ENCODE assay signal across 19 cellular contexts in the genomic region with DNA sequence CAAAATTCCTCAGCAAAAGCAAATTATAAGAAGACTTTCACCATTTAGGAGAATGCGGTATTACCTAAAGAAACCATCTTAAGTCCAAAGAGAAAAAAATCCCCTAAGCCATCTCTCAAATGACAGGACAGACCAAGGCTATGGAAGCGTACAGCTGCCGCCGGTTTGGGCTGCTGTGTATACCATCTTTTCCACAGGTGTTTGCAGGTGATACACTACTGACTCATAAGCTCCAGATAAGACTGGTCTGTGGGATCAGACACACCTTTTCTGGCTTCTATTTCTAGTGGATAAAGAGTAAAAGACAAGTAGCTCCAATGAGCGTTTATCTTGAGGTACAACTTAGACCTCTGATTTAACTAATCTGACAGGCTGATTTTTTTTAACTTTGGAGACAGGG. TPM values are rescaled to one million over a fixed set of nuclear protein-coding genes. Genes with fewer than 3 reads are reported as not detected.
DNase-seq lines count a peak whose midpoint lies in the region; ATAC-seq, FAIRE-seq and TF ChIP-seq lines count a peak whose summit lies in the region.
"Had no signal": no experiment of that assay in that cellular context is flagged by ENCODE, and none has a peak within 500 bp of the region (broad histone marks: within the 10 kb centered on the region; RNA-seq: fewer than 3 reads in every experiment).

No MANE protein-coding gene starts in this region.

- peak overlapping the region; percentile 42 for H3K27ac ChIP-seq in RWPE1
- no peak overlapping the region for H3K27ac ChIP-seq in small intestine (ENCODE audit: low read depth in 1 of 2, low read length in 1 of 2)
- H3K27ac ChIP-seq: BLaER1 treated with 17β-estradiol and CSF1 and Interleukin-3, amounts not matched to agents 10 nM and 100 nM had no signal

- no peak overlapping the region for H3K4me3 Mint-ChIP-seq in activated T-cell treated with anti-CD3 and anti-CD28 coated beads, Interleukin-2, amount 50 U/mL, for 72 hours
- H3K4me3 Mint-ChIP-seq in T-helper 17 cell, result no peak overlapping the region
- H3K4me3 Mint-ChIP-seq: CD8-positive, alpha-beta T cell had no signal

- H3K9me3 ChIP-seq in small intestine (ENCODE audit: control insufficient read depth, low read depth), result no peaks in the 10 kb centered on the region
- no peaks in the 10 kb centered on the region for H3K9me3 ChIP-seq in T-helper 17 cell (ENCODE audit: control insufficient read depth, low read length, poor library complexity, severe bottlenecking)
- H3K9me3 ChIP-seq: BLaER1 treated with 17β-estradiol and CSF1 and Interleukin-3, amounts not matched to agents 10 nM and 100 nM had no signal

- H3K4me1 Mint-ChIP-seq in activated T-cell treated with anti-CD3 and anti-CD28 coated beads, Interleukin-2, amount 50 U/mL, for 72 hours (ENCODE audit: low read depth), result peaks cover 34% of the 10 kb centered on the region
- H3K4me1 Mint-ChIP-seq in T-helper 17 cell, result peaks cover 2% of the 10 kb centered on the region

- TF ChIP-seq CTCF in RWPE1 (conservative IDR thresholded peaks at IDR 0.05; ENCODE audit: low read depth) (no peak), epithelial cell of esophagus (IDR thresholded peaks at IDR 0.05; ENCODE audit: insufficient read depth, low read depth, low read length, missing control alignments) (no peak)

- no peak for DNase-seq in activated T-cell treated with anti-CD3 and anti-CD28 coated beads, Interleukin-2, amount 50 U/mL, for 72 hours
- DNase-seq in activated T-cell treated with anti-CD3 and anti-CD28 coated beads, Interleukin-2, amount 50 U/mL, for 48 hours, result no peak
- DNase-seq in RWPE1 (ENCODE audit: low spot score) (peak; percentile 81), epithelial cell of esophagus (ENCODE audit: low read depth) (peak; percentile 65), small intestine (peak; percentile 66), iPS-NIHi7 (ENCODE audit: extremely low spot score) (no peak), T-helper 17 cell (no peak)
- DNase-seq in activated naive CD4-positive, alpha-beta T cell treated with anti-CD3 and anti-CD28 coated beads, Interleukin-2, amount 50 U/mL, for 16 hours, result no peak
- DNase-seq: Calu3; CD8-positive, alpha-beta T cell; NCI-H1105 treated with DMSO at 0.1 percent for 48 hours; NCI-H1694 treated with DMSO at 0.1 percent for 48 hours; NCI-H510A; NCI-H774; OCI-M1; SIG-M5 had no signal

- peak overlapping the region; percentile 79 for H3K27ac Mint-ChIP-seq in activated T-cell treated with anti-CD3 and anti-CD28 coated beads, Interleukin-2, amount 50 U/mL, for 72 hours
- H3K27ac Mint-ChIP-seq in T-helper 17 cell, result no peak overlapping the region

- no peak for FAIRE-seq in small intestine (lab: Jason Lieb, UNC)
- FAIRE-seq: GM12891 had no signal

- no peak overlapping the region for H3K4me3 ChIP-seq in epithelial cell of esophagus (ENCODE audit: low read length)
- H3K4me3 ChIP-seq in small intestine (ENCODE audit: low read depth in 1 of 2, low read length in 2 of 2), result no peak overlapping the region
- H3K4me3 ChIP-seq: BLaER1 treated with 17β-estradiol and CSF1 and Interleukin-3, amounts not matched to agents 10 nM and 100 nM had no signal

- no peaks in the 10 kb centered on the region for H3K9me3 Mint-ChIP-seq in activated T-cell treated with anti-CD3 and anti-CD28 coated beads, Interleukin-2, amount 50 U/mL, for 72 hours
- H3K9me3 Mint-ChIP-seq: CD8-positive, alpha-beta T cell had no signal

- WGBS in small intestine, 3 donors, result 29 to 73% (median 39%) methylated on average over 5 of the region's 5 CpGs

- no peaks in the 10 kb centered on the region for H3K27me3 Mint-ChIP-seq in activated T-cell treated with anti-CD3 and anti-CD28 coated beads, Interleukin-2, amount 50 U/mL, for 72 hours (ENCODE audit: low read depth)
- H3K27me3 Mint-ChIP-seq in T-helper 17 cell, result no peaks in the 10 kb centered on the region

- no peaks in the 10 kb centered on the region for H3K27me3 ChIP-seq in small intestine (ENCODE audit: control insufficient read depth in 2 of 2, insufficient read depth in 2 of 2, low read length in 2 of 2)
- H3K27me3 ChIP-seq: BLaER1 treated with 17β-estradiol and CSF1 and Interleukin-3, amounts not matched to agents 10 nM and 100 nM had no signal

- POLR2A ChIA-PET in RWPE1 (lab: Yijun Ruan, JAX; ENCODE audit: low non-redundant PET), result interaction anchor here (0.6 to 1.4 kb wide), 2 partner anchors 32 to 122 kb away, joined by 3 read pairs; no protein-coding TSS in a partner anchor

- no peaks in the 10 kb centered on the region for H3K4me1 ChIP-seq in small intestine (ENCODE audit: control insufficient read depth in 2 of 2, insufficient read depth in 1 of 2, low read depth in 1 of 2, low read length in 1 of 2)
- H3K4me1 ChIP-seq: BLaER1 treated with 17β-estradiol and CSF1 and Interleukin-3, amounts not matched to agents 10 nM and 100 nM had no signal

- ATAC-seq in activated T-cell treated with anti-CD3 and anti-CD28 coated beads, Interleukin-2, amount 50 U/mL, for 72 hours (replicated peaks in 1 of 2), result no peak
- ATAC-seq in T-helper 17 cell, result no peak
- ATAC-seq: CD8-positive, alpha-beta T cell; SK-N-SH treated with all-trans-retinoic acid at 6 μM for 48 hours had no signal

- H3K36me3 ChIP-seq in small intestine (ENCODE audit: control insufficient read depth in 2 of 2, insufficient read depth in 2 of 2, low read length in 2 of 2), result no peaks in the 10 kb centered on the region

- H3K36me3 Mint-ChIP-seq in activated T-cell treated with anti-CD3 and anti-CD28 coated beads, Interleukin-2, amount 50 U/mL, for 72 hours (ENCODE audit: insufficient read depth in 2 of 2), result peaks cover 2 to 7% of the 10 kb centered on the region in 2 donors
- no peaks in the 10 kb centered on the region for H3K36me3 Mint-ChIP-seq in T-helper 17 cell (ENCODE audit: low read depth)

- CTCF ChIA-PET in RWPE1 (lab: Yijun Ruan, JAX), result interaction anchor here (0.7 kb wide), 2 partner anchors 11 to 183 kb away, joined by 3 to 4 read pairs; no protein-coding TSS in a partner anchor

RNA-seq across cellular contexts. Expression of a gene that starts 7.7 kb away (rescaled TPM):
- 10 to 100 TPM; 24.6 to 25.8 TPM for total RNA-seq in activated T-cell treated with anti-CD3 and anti-CD28 coated beads, Interleukin-2, amount 50 U/mL, for 72 hours
- polyA plus RNA-seq in small intestine, result 10 to 100 TPM; 39.1 to 52.1 (median 47.0) TPM
- 10 to 100 TPM; 16.6 to 17.5 TPM for total RNA-seq in T-helper 17 cell

RNA-seq across cellular contexts. Expression of a gene that starts 32.6 kb away (rescaled TPM):
- 100 to 1,000 TPM; 129 to 162 TPM for total RNA-seq in activated T-cell treated with anti-CD3 and anti-CD28 coated beads, Interleukin-2, amount 50 U/mL, for 72 hours
- 100 to 1,000 TPM in 1 of 3 donors, 10 to 100 TPM in 2; 63.1 to 107 (median 92.1) TPM for polyA plus RNA-seq in small intestine
- total RNA-seq in T-helper 17 cell, result 100 to 1,000 TPM; 124 to 125 TPM

RNA-seq across cellular contexts. Expression of a gene that starts 37.0 kb away (rescaled TPM):
- 1 to 10 TPM; 3.9 to 5.8 TPM for total RNA-seq in activated T-cell treated with anti-CD3 and anti-CD28 coated beads, Interleukin-2, amount 50 U/mL, for 72 hours
- 1 to 10 TPM in 2 of 3 donors, not detected in 1; 1.0 to 1.9 TPM for polyA plus RNA-seq in small intestine
- under 1 TPM in 1 of 2 donors, not detected in 1; 0.25 TPM for total RNA-seq in T-helper 17 cell

Comparison
In these comparisons a context has a peak if more than half of its experiments do, and no peak if none do; other contexts are left out.
1. DNase-seq: peak in RWPE1 (single experiment), epithelial cell of esophagus (single experiment) and small intestine (single experiment); none in activated T-cell treated with anti-CD3 and anti-CD28 coated beads, Interleukin-2, amount 50 U/mL, for 72 hours (0 of 2), activated T-cell treated with anti-CD3 and anti-CD28 coated beads, Interleukin-2, amount 50 U/mL, for 48 hours (0 of 2), iPS-NIHi7 (single experiment), activated naive CD4-positive, alpha-beta T cell treated with anti-CD3 and anti-CD28 coated beads, Interleukin-2, amount 50 U/mL, for 16 hours (single experiment) and T-helper 17 cell (0 of 3).